Comparison of ENCODE assay signal across 7 cellular contexts in the genomic region with DNA sequence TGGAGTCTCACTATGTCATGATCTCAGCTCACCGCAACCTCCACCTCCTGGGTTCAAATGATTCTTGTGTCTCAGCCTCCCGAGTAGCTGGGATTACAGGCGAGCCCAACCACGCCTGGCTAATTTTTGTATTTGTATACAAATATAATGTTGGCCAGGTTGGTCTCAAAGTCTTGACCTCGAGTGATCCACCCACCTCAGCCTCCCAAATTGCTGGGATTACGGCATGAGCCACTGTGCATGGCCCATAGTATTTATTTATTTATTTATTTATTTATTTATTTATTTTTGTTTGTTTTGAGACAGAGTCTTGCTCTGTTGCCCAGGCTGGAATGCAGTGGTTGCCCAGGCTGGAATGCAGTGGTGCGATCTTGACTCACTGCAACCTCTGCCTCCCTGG. TPM values are rescaled to one million over a fixed set of nuclear protein-coding genes. Genes with fewer than 3 reads are reported as not detected.
DNase-seq lines count a peak whose midpoint lies in the region; TF ChIP-seq lines count a peak whose summit lies in the region.
"Not testable (repeated sequence)": the region's sequence is repeated elsewhere in the genome, so short reads cannot be mapped to it uniquely, and the experiment has no call there.

No MANE protein-coding gene starts in this region.

- not testable (repeated sequence) for H3K4me3 Mint-ChIP-seq in MCF 10A (ENCODE audit: unreplicated experiment); nephron

- H3K27ac ChIP-seq in AG04450 (ENCODE audit: low read depth, low read length) (peak overlapping the region; percentile 89), SJCRH30 (peak overlapping the region; percentile 65), fibroblast of lung (ENCODE audit: insufficient read depth, low read length) (peak overlapping the region; percentile 48)
- H3K27ac ChIP-seq in HEK293 (ENCODE audit: extremely low read depth, low read depth, low read length); Karpas-422 (ENCODE audit: low read length): not testable (repeated sequence)

- intact Hi-C loops in MCF 10A (cut with micrococcal nuclease) = loop anchor here (2.0 kb wide), 2 partner anchors 47 to 117 kb away; no protein-coding TSS in a partner anchor

- DNase-seq in AG04450 (ENCODE audit: low read depth, low spot score); SJCRH30; MCF 10A (ENCODE audit: unreplicated experiment); fibroblast of lung (ENCODE audit: low read depth in 2 of 2): not testable (repeated sequence)
- peak; percentile 23 for DNase-seq in Karpas-422

- H3K9ac ChIP-seq in Karpas-422 (ENCODE audit: low read length); fibroblast of lung (ENCODE audit: insufficient read depth, low read length): not testable (repeated sequence)

- H3K27me3 ChIP-seq in AG04450 (ENCODE audit: control insufficient read depth, insufficient read depth, low read length); Karpas-422 (ENCODE audit: low read length); SJCRH30; fibroblast of lung (ENCODE audit: control insufficient read depth, insufficient read depth, low read length): not testable (repeated sequence)

- not testable (repeated sequence) for TF ChIP-seq CTCF in AG04450 (IDR thresholded peaks at IDR 0.05; ENCODE audit: low read depth, low read length); HEK293 (tag by site-specific recombination; IDR thresholded peaks at IDR 0.05); MCF 10A (IDR thresholded peaks at IDR 0.05; ENCODE audit: unreplicated experiment); fibroblast of lung (conservative IDR thresholded peaks at IDR 0.05 in 1 of 2, IDR thresholded peaks at IDR 0.05 in 1 of 2; ENCODE audit: low read depth in 1 of 2, low read length in 2 of 2); nephron (IDR thresholded peaks at IDR 0.05; ENCODE audit: unreplicated experiment in 3 of 3)

- not testable (repeated sequence) for H3K4me3 ChIP-seq in AG04450 (ENCODE audit: low read depth, low read length); HEK293 (ENCODE audit: low read depth, low read length); Karpas-422 (ENCODE audit: low read length); SJCRH30; fibroblast of lung (replicated peaks in 1 of 4; ENCODE audit: control extremely low read depth in 1 of 4, insufficient read depth in 1 of 4, low read depth in 3 of 4, low read length in 4 of 4)

- not testable (repeated sequence) for H4K20me1 ChIP-seq in Karpas-422 (ENCODE audit: insufficient read depth, low read depth, low read length); fibroblast of lung (ENCODE audit: control insufficient read depth, extremely low read depth, insufficient read depth, low read length)

- not testable (repeated sequence) for H3K4me2 ChIP-seq in Karpas-422 (ENCODE audit: low read depth, low read length, poor library complexity, severe bottlenecking); fibroblast of lung (ENCODE audit: extremely low read depth, insufficient read depth, low read length)

- H3K27ac Mint-ChIP-seq in MCF 10A (ENCODE audit: low read depth, unreplicated experiment) (peak overlapping the region; percentile 78), nephron (peak overlapping the region; percentile 45 to 68 (median 68))

- H3K9me2 ChIP-seq in Karpas-422 (replicated peaks; ENCODE audit: insufficient read depth, low read length) = not testable (repeated sequence)

- not testable (repeated sequence) for H3K36me3 ChIP-seq in HEK293 (ENCODE audit: control insufficient read depth in 2 of 2, insufficient read depth in 1 of 2, low read length in 2 of 2); Karpas-422 (ENCODE audit: insufficient read depth, low read length); SJCRH30; fibroblast of lung (ENCODE audit: control insufficient read depth, insufficient read depth, low read length)

- H3K9me3 Mint-ChIP-seq in MCF 10A (ENCODE audit: unreplicated experiment); nephron: not testable (repeated sequence)

- H3K4me1 Mint-ChIP-seq in MCF 10A (ENCODE audit: insufficient read depth, unreplicated experiment) (peaks cover 17% of the 10 kb centered on the region), nephron (peaks cover 36% of the 10 kb centered on the region)

- POLR2A ChIA-PET in AG04450 (lab: Yijun Ruan, JAX) (interaction anchor here (1.2 to 1.8 kb wide), 3 partner anchors 19 to 130 kb away, joined by 3 to 15 read pairs (median 7); a partner anchor contains a TSS), HEK293 (lab: Yijun Ruan, JAX) (interaction anchor here (0.9 kb wide), 1 partner anchor 33 kb away, joined by 4 read pairs; no protein-coding TSS in a partner anchor), MCF 10A (lab: Yijun Ruan, JAX) (interaction anchor here (0.6 to 2.7 kb wide), 5 partner anchors 8 to 643 kb away, joined by 3 to 12 read pairs (median 6); no protein-coding TSS in a partner anchor)

- H2AFZ ChIP-seq in Karpas-422 (ENCODE audit: low read length); fibroblast of lung (ENCODE audit: low read length): not testable (repeated sequence)

- not testable (repeated sequence) for H3K79me2 ChIP-seq in Karpas-422 (ENCODE audit: low read length); fibroblast of lung (ENCODE audit: control insufficient read depth, insufficient read depth, low read length)

- not testable (repeated sequence) for H3K36me3 Mint-ChIP-seq in MCF 10A (ENCODE audit: insufficient read depth, unreplicated experiment); nephron (ENCODE audit: low read depth)

- H3K9me3 ChIP-seq in AG04450 (ENCODE audit: control insufficient read depth, insufficient read depth, low read length); HEK293 (ENCODE audit: control insufficient read depth, insufficient read depth, low read depth, low read length); Karpas-422 (ENCODE audit: low read length); SJCRH30 (replicated peaks); fibroblast of lung (ENCODE audit: control insufficient read depth, insufficient read depth, low read depth, low read length): not testable (repeated sequence)

- H3K4me1 ChIP-seq in HEK293 (ENCODE audit: control insufficient read depth, insufficient read depth, low read length) (peaks cover 10% of the 10 kb centered on the region), SJCRH30 (peaks cover 25% of the 10 kb centered on the region), fibroblast of lung (ENCODE audit: control insufficient read depth, extremely low read depth, insufficient read depth, low read length) (peaks cover 15% of the 10 kb centered on the region)
- not testable (repeated sequence) for H3K4me1 ChIP-seq in Karpas-422 (ENCODE audit: low read length)

- CTCF ChIA-PET in AG04450 (lab: Charles Lee) (interaction anchor here (0.6 to 7.9 kb wide), 4 partner anchors 12 to 234 kb away, joined by 3 to 72 read pairs (median 10); no protein-coding TSS in a partner anchor), HEK293 (lab: Yijun Ruan, JAX) (interaction anchor here (0.5 to 1.4 kb wide), 6 partner anchors 12 to 184 kb away, joined by 3 to 10 read pairs (median 5); no protein-coding TSS in a partner anchor), MCF 10A (lab: Yijun Ruan, JAX) (interaction anchor here (0.5 to 4.7 kb wide), 10 partner anchors 12 to 1028 kb away, joined by 3 to 29 read pairs (median 4); no protein-coding TSS in a partner anchor)

- not testable (repeated sequence) for H3K27me3 Mint-ChIP-seq in MCF 10A (ENCODE audit: insufficient read depth, unreplicated experiment)
- H3K27me3 Mint-ChIP-seq in nephron (ENCODE audit: low read depth) = peaks cover 15% of the 10 kb centered on the region

- not testable (repeated sequence) for BruUV-seq in MCF 10A (replicated peaks; lab: Mats Ljungman, UMichigan)

TF ChIP-seq in HEK293, 187 proteins besides CTCF, POLR2A, EP300 and RAD21 (continues in another document):
- TF ChIP-seq ZNF791 (tag by site-specific recombination; IDR thresholded peaks at IDR 0.05) (0 out of 2 replicates have a peak, but pooled peaks have one; percentile 45), ZNF529 (tag by site-specific recombination; IDR thresholded peaks at IDR 0.05; ENCODE audit: insufficient replicate concordance) (peak; percentile 23), ZNF433 (tag by site-specific recombination; IDR thresholded peaks at IDR 0.05; ENCODE audit: low read depth) (peak; percentile 64; the same call in 1 of the 2 replicates), ZNF121 (tag by site-specific recombination; IDR thresholded peaks at IDR 0.05) (0 out of 2 replicates have a peak, but pooled peaks have one; percentile 10), OVOL3 (tag by site-specific recombination; IDR thresholded peaks at IDR 0.05) (0 out of 2 replicates have a peak, but pooled peaks have one; percentile 41)
- TF ChIP-seq, protein P1, sequence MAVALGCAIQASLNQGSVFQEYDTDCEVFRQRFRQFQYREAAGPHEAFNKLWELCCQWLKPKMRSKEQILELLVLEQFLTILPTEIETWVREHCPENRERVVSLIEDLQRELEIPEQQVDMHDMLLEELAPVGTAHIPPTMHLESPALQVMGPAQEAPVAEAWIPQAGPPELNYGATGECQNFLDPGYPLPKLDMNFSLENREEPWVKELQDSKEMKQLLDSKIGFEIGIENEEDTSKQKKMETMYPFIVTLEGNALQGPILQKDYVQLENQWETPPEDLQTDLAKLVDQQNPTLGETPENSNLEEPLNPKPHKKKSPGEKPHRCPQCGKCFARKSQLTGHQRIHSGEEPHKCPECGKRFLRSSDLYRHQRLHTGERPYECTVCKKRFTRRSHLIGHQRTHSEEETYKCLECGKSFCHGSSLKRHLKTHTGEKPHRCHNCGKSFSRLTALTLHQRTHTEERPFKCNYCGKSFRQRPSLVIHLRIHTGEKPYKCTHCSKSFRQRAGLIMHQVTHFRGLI (tag by site-specific recombination; IDR thresholded peaks at IDR 0.05) = peak; percentile 86

RNA-seq across cellular contexts. Expression of a gene that starts 48.6 kb away (rescaled TPM):
- polyA plus RNA-seq in AG04450 (2011; rRNA removed) (46.7 and 49.8 TPM in 2 replicates), fibroblast of lung (36.3 and 45.9 TPM in 2 replicates)
- polyA minus RNA-seq in AG04450 (2011; rRNA and poly(A)+ RNA removed) = 86.4 and 86.8 TPM in 2 replicates
- 21.5 and 27.4 TPM in 2 replicates for total RNA-seq in Karpas-422 (2014; rRNA removed; shearing (Covaris generic); ENCODE audit: low replicate concordance)
- 25.3 and 27.2 TPM in 2 replicates for total RNA-seq in SJCRH30 (2014; rRNA removed; shearing (Covaris generic))
- total RNA-seq in MCF 10A (2022) (30.5 and 30.6 TPM in 2 replicates), fibroblast of lung (37.7 and 40.3 TPM in 2 replicates)
- 24.9 and 34.8 TPM in 2 replicates for polyA plus RNA-seq in fibroblast of lung (2012)
- polyA minus RNA-seq in fibroblast of lung (ENCODE audit: low replicate concordance) = 51.8 and 95.3 TPM in 2 replicates
